In genomic region chr2:197838036-197838435, GRCh38 we compare ENCODE assay signal across 8 cellular contexts. TPM values are rescaled to one million over a fixed set of nuclear protein-coding genes. Genes with fewer than 3 reads are reported as not detected.
DNase-seq lines count a peak whose midpoint lies in the region; ATAC-seq and TF ChIP-seq lines count a peak whose summit lies in the region.

No MANE protein-coding gene starts in this region.

- ATAC-seq in activated T-cell treated with anti-CD3 and anti-CD28 coated beads, Interleukin-2, amount 50 U/mL, for 4 hours, result peak; percentile 96
- ATAC-seq in HG02852 (IDR thresholded peaks at IDR 0.05; ENCODE audit: unreplicated experiment) (peak; percentile 97), SK-N-SH treated with all-trans-retinoic acid at 6 μM for 48 hours (peak; percentile 77)

- H3K27me3 Mint-ChIP-seq in activated T-cell treated with anti-CD3 and anti-CD28 coated beads, Interleukin-2, amount 50 U/mL, for 4 hours (ENCODE audit: low read depth), result no peaks in the 10 kb centered on the region

- peak overlapping the region; percentile 50 for H3K4me3 Mint-ChIP-seq in activated T-cell treated with anti-CD3 and anti-CD28 coated beads, Interleukin-2, amount 50 U/mL, for 4 hours

- H3K4me1 Mint-ChIP-seq in activated T-cell treated with anti-CD3 and anti-CD28 coated beads, Interleukin-2, amount 50 U/mL, for 4 hours (ENCODE audit: low read depth), result peaks cover 57% of the 10 kb centered on the region

- H3K9me3 Mint-ChIP-seq in activated T-cell treated with anti-CD3 and anti-CD28 coated beads, Interleukin-2, amount 50 U/mL, for 4 hours, result peaks cover 6% of the 10 kb centered on the region

- DNase-seq in activated T-cell treated with anti-CD3 and anti-CD28 coated beads, Interleukin-2, amount 50 U/mL, for 4 hours, result no peak
- DNase-seq in activated T-cell treated with anti-CD3 and anti-CD28 coated beads for 4 hours, result no peak
- peak; percentile 52 for DNase-seq in globus pallidus (ENCODE audit: low spot score)
- peak; percentile 81 for DNase-seq in stromal cell of bone marrow (ENCODE audit: low read depth)
- DNase-seq in superior temporal gyrus (ENCODE audit: extremely low spot score), result no peak
- DNase-seq in GM03348 (ENCODE audit: low spot score), result no peak

- peaks cover 5% of the 10 kb centered on the region for H3K36me3 Mint-ChIP-seq in activated T-cell treated with anti-CD3 and anti-CD28 coated beads, Interleukin-2, amount 50 U/mL, for 4 hours (ENCODE audit: insufficient read depth)

TF ChIP-seq in SK-N-SH treated with all-trans-retinoic acid at 6 μM for 48 hours, 23 proteins besides CTCF, POLR2A, EP300 and RAD21:
- no peak for TF ChIP-seq GLIS3 (CRISPR knock-in tag; IDR thresholded peaks at IDR 0.05)
TF ChIP-seq in SK-N-SH treated with all-trans-retinoic acid at 6 μM for 48 hours: peak in this region for 0.

RNA-seq across cellular contexts. Expression of gene PLCL1, which starts 33.6 kb away (rescaled TPM):
- 1 to 10 TPM in 2 of 3 donors, under 1 TPM in 1; 0.94 to 1.8 (median 1.2) TPM for total RNA-seq in activated T-cell treated with anti-CD3 and anti-CD28 coated beads, Interleukin-2, amount 50 U/mL, for 4 hours

RNA-seq across cellular contexts. Expression of gene BOLL, which starts 52.9 kb away (rescaled TPM):
- total RNA-seq in activated T-cell treated with anti-CD3 and anti-CD28 coated beads, Interleukin-2, amount 50 U/mL, for 4 hours, result not detected

Comparison
In these comparisons a context has a peak if more than half of its experiments do, and no peak if none do; other contexts are left out.
1. DNase-seq: peak in globus pallidus (single experiment) and stromal cell of bone marrow (single experiment); none in activated T-cell treated with anti-CD3 and anti-CD28 coated beads, Interleukin-2, amount 50 U/mL, for 4 hours (single experiment), activated T-cell treated with anti-CD3 and anti-CD28 coated beads for 4 hours (single experiment), superior temporal gyrus (single experiment) and GM03348 (single experiment).
2. Peak in every context shown above with its lines, with median percentiles within 50 percentile points of each other: ATAC-seq.